Comparison of ENCODE assay signal across 7 cellular contexts in genomic region chr14:49896272-49896671, GRCh38. TPM values are rescaled to one million over a fixed set of nuclear protein-coding genes. Genes with fewer than 3 reads are reported as not detected.
DNase-seq lines count a peak whose midpoint lies in the region; ATAC-seq, FAIRE-seq and TF ChIP-seq lines count a peak whose summit lies in the region.
"Not testable (repeated sequence)": the region's sequence is repeated elsewhere in the genome, so short reads cannot be mapped to it uniquely, and the experiment has no call there.

No MANE protein-coding gene starts in this region.

- peaks cover 26% of the 10 kb centered on the region for H3K36me3 ChIP-seq in K562 (ENCODE audit: control insufficient read depth, insufficient read depth, low read length)
- H3K36me3 ChIP-seq in fibroblast of lung (ENCODE audit: control insufficient read depth, insufficient read depth, low read length): not testable (repeated sequence)
- H3K36me3 ChIP-seq in mesodermal cell (ENCODE audit: control insufficient read depth, insufficient read depth, low read length): peaks cover 29% of the 10 kb centered on the region

- not testable (repeated sequence) for ATAC-seq in activated B cell treated with CpG ODN at 0.5 μM for 24 hours (ENCODE audit: low read depth); K562

- not testable (repeated sequence) for H3K9me3 Mint-ChIP-seq in activated B cell treated with CpG ODN at 0.5 μM for 24 hours

- peak overlapping the region in 1 of 2 experiments; percentile 87; a peak in 2 of 4 replicates for H3K9ac ChIP-seq in K562 (ENCODE audit: insufficient read depth in 1 of 2, low read depth in 2 of 2, low read length in 2 of 2)
- not testable (repeated sequence) for H3K9ac ChIP-seq in fibroblast of lung (ENCODE audit: insufficient read depth, low read length)

- H4K20me1 ChIP-seq in K562 (replicated peaks; ENCODE audit: control insufficient read depth, insufficient read depth, low read length): peaks cover 12% of the 10 kb centered on the region; the same call in 1 of the 2 replicates
- H4K20me1 ChIP-seq in fibroblast of lung (ENCODE audit: control insufficient read depth, extremely low read depth, insufficient read depth, low read length): not testable (repeated sequence)

- H3K27ac ChIP-seq in K562 (ENCODE audit: extremely low read depth, low read depth, low read length); mesodermal cell (ENCODE audit: low read depth, low read length, severe bottlenecking): not testable (repeated sequence)
- peak overlapping the region; percentile 37 for H3K27ac ChIP-seq in fibroblast of lung (ENCODE audit: insufficient read depth, low read length)

- H3K4me3 Mint-ChIP-seq in activated B cell treated with CpG ODN at 0.5 μM for 24 hours: peak overlapping the region; percentile 96

- BruUV-seq in K562 (replicated peaks; lab: Mats Ljungman, UMichigan): not testable (repeated sequence)

- H3K4me2 ChIP-seq in K562 (ENCODE audit: insufficient read depth, low read length) (peak overlapping the region; percentile 76), fibroblast of lung (ENCODE audit: extremely low read depth, insufficient read depth, low read length) (peak overlapping the region; percentile 92)

- H3K4me1 Mint-ChIP-seq in activated B cell treated with CpG ODN at 0.5 μM for 24 hours: peaks cover 58% of the 10 kb centered on the region

- not testable (repeated sequence) for H3K27me3 Mint-ChIP-seq in activated B cell treated with CpG ODN at 0.5 μM for 24 hours

- TF ChIP-seq EP300 in K562 (IDR thresholded peaks at IDR 0.05; ENCODE audit: low read length): not testable (repeated sequence)

- not testable (repeated sequence) for H3K27me3 ChIP-seq in K562 (ENCODE audit: control insufficient read depth in 2 of 2, insufficient read depth in 2 of 2, low read length in 2 of 2); fibroblast of lung (ENCODE audit: control insufficient read depth, insufficient read depth, low read length)

- peak overlapping the region; percentile 81 for H3K27ac Mint-ChIP-seq in activated B cell treated with CpG ODN at 0.5 μM for 24 hours

- peaks cover 68% of the 10 kb centered on the region for H3K79me2 ChIP-seq in K562 (ENCODE audit: control insufficient read depth, insufficient read depth, low read length)
- peaks cover 57% of the 10 kb centered on the region for H3K79me2 ChIP-seq in fibroblast of lung (ENCODE audit: control insufficient read depth, insufficient read depth, low read length)

- H3K4me3 ChIP-seq in LNCaP clone FGC (ENCODE audit: low read depth, low read length) (peak overlapping the region; percentile 94; the same call in 1 of the 2 replicates), K562 (peak overlapping the region; percentile 75), fibroblast of lung (replicated peaks in 1 of 4; ENCODE audit: control extremely low read depth in 1 of 4, insufficient read depth in 1 of 4, low read depth in 3 of 4, low read length in 4 of 4) (peak overlapping the region; percentile 73 to 97 (median 94)), mesodermal cell (ENCODE audit: extremely low read depth, insufficient read depth, low read length, poor library complexity, severe bottlenecking) (peak overlapping the region; percentile 98), retinal pigment epithelial cell (ENCODE audit: low read length) (peak overlapping the region; percentile 89)

- TF ChIP-seq POLR2A in K562 (conservative IDR thresholded peaks at IDR 0.05): not testable (repeated sequence)

- in situ Hi-C loops in K562 (cut with MboI): not testable (repeated sequence)

- TF ChIP-seq RAD21 in K562 (CRISPR knock-in tag; conservative IDR thresholded peaks at IDR 0.05 in 1 of 2, IDR thresholded peaks at IDR 0.05 in 1 of 2): not testable (repeated sequence)

- H3K9me3 ChIP-seq in K562 (replicated peaks; ENCODE audit: control insufficient read depth, insufficient read depth, low read depth, low read length); fibroblast of lung (ENCODE audit: control insufficient read depth, insufficient read depth, low read depth, low read length); mesodermal cell (ENCODE audit: control insufficient read depth, low read length): not testable (repeated sequence)

- not testable (repeated sequence) for H2AFZ ChIP-seq in K562 (ENCODE audit: low read depth, low read length); fibroblast of lung (ENCODE audit: low read length)

- intact Hi-C loops in activated B cell treated with CpG ODN at 0.5 μM for 24 hours (cut with micrococcal nuclease): not testable (repeated sequence)
- intact Hi-C loops in K562 (cut with micrococcal nuclease): loop anchor here (1.0 to 5.0 kb wide), 3 partner anchors 76 to 166 kb away; no protein-coding TSS in a partner anchor

- not testable (repeated sequence) for H3K4me1 ChIP-seq in K562 (replicated peaks in 1 of 2; ENCODE audit: control insufficient read depth in 2 of 2, insufficient read depth in 2 of 2, low read length in 2 of 2); fibroblast of lung (ENCODE audit: control insufficient read depth, extremely low read depth, insufficient read depth, low read length); mesodermal cell (ENCODE audit: control insufficient read depth, insufficient read depth, low read length, poor library complexity, severe bottlenecking)

- CTCF ChIA-PET in activated B cell treated with CpG ODN at 0.5 μM for 24 hours (lab: Charles Lee): interaction anchor here (1.0 to 1.8 kb wide), 5 partner anchors 34 to 208 kb away, joined by 3 to 7 read pairs (median 4); partner anchors contain the start of gene NEMF
- CTCF ChIA-PET in K562 (lab: Yijun Ruan, JAX; ENCODE audit: low intra/inter-chr PET ratio): not testable (repeated sequence)

- H3K9me1 ChIP-seq in K562 (ENCODE audit: control insufficient read depth, insufficient read depth, low read length): not testable (repeated sequence)

- H3K36me3 Mint-ChIP-seq in activated B cell treated with CpG ODN at 0.5 μM for 24 hours (ENCODE audit: low read depth): peaks cover 52% of the 10 kb centered on the region

- TF ChIP-seq CTCF in LNCaP clone FGC (IDR thresholded peaks at IDR 0.05; ENCODE audit: control insufficient read depth, extremely low read depth, insufficient read depth); activated B cell treated with CpG ODN at 0.5 μM for 24 hours (IDR thresholded peaks at IDR 0.05); K562 (IDR thresholded peaks at IDR 0.05 in 2 of 3, conservative IDR thresholded peaks at IDR 0.05 in 1 of 3; ENCODE audit: insufficient read depth in 2 of 3, low read depth in 1 of 3, low read length in 3 of 3); fibroblast of lung (conservative IDR thresholded peaks at IDR 0.05 in 1 of 2, IDR thresholded peaks at IDR 0.05 in 1 of 2; ENCODE audit: low read depth in 1 of 2, low read length in 2 of 2); retinal pigment epithelial cell (conservative IDR thresholded peaks at IDR 0.05; ENCODE audit: low read depth, low read length): not testable (repeated sequence)

- DNase-seq in DMS 273 (lab: John Stamatoyannopoulos, UW; ENCODE audit: unreplicated experiment): peak; percentile 8
- not testable (repeated sequence) for DNase-seq in LNCaP clone FGC (ENCODE audit: low read depth); activated B cell treated with CpG ODN at 0.5 μM for 24 hours; K562 (ENCODE audit: extremely low read depth in 1 of 4, low spot score in 3 of 4); fibroblast of lung (ENCODE audit: low read depth in 2 of 2); retinal pigment epithelial cell (ENCODE audit: low read depth)

- FAIRE-seq in K562 (lab: Jason Lieb, UNC): peak; percentile 72

- POLR2A ChIA-PET in activated B cell treated with CpG ODN at 0.5 μM for 24 hours (lab: Charles Lee) (interaction anchor here (0.6 to 1.8 kb wide), 18 partner anchors 9 to 191 kb away, joined by 3 to 25 read pairs (median 8); no protein-coding TSS in a partner anchor), K562 (lab: Yijun Ruan, JAX) (interaction anchor here (0.8 to 1.8 kb wide), 2 partner anchors 9 to 11 kb away, joined by 3 to 5 read pairs; no protein-coding TSS in a partner anchor)

RNA-seq across cellular contexts. Expression of gene ARF6, which starts 3.4 kb away (rescaled TPM):
- 136 and 142 TPM in 2 replicates for total RNA-seq in activated B cell treated with CpG ODN at 0.5 μM for 24 hours
- total RNA-seq in K562 (2011; cell fraction: chromatin; rRNA removed; ENCODE audit: low replicate concordance): 12.1 and 12.2 TPM in 2 replicates
- total RNA-seq in K562 (2011; cell fraction: nucleolus; rRNA removed): 9.1 and 10.3 TPM in 2 replicates
- 11.2 and 16.2 TPM in 2 replicates for total RNA-seq in K562 (2011; cell fraction: nucleoplasm; rRNA removed)
- 24.9 and 29.9 TPM in 2 replicates for total RNA-seq in K562 (2014; rRNA removed)
- total RNA-seq in K562 (2014; rRNA removed; fragmentation: Illumina TruSeq; extraction: Trizol): 18.5 and 19.2 TPM in 2 replicates
- total RNA-seq in K562 (2015; rRNA removed; fragmentation: Illumina TruSeq; extraction: Trizol): 22.8 and 23.3 TPM in 2 replicates
- total RNA-seq in K562 (2021): 33.6 and 35.2 TPM in 2 replicates
- 14.2 and 16.3 TPM in 2 replicates for polyA plus RNA-seq in K562 (2011; rRNA removed)
- polyA plus RNA-seq in K562 (2011; cell fraction: cytosol; rRNA removed): 9.6 and 14.5 TPM in 2 replicates
- polyA plus RNA-seq in K562 (2011; cell fraction: nucleus; rRNA removed): 11.4 and 14.0 TPM in 2 replicates
- 28.6 and 33.5 TPM in 2 replicates for polyA plus RNA-seq in K562 (2012)
- 25.7 and 28.8 TPM in 2 replicates for polyA plus RNA-seq in K562 (2014; fragmentation: Illumina TruSeq; extraction: Trizol)
- polyA plus RNA-seq in K562 (2014; fragmentation: Nextera tagmentation; extraction: Ambion mirVana): 10 to 100 TPM; 15.3 to 32.5 TPM
- polyA plus RNA-seq in K562 (2014; rRNA removed): 23.6 and 27.1 TPM in 2 replicates
- polyA minus RNA-seq in K562 (2011; rRNA and poly(A)+ RNA removed): 17.7 and 17.9 TPM in 2 replicates
- 11.6 and 12.2 TPM in 2 replicates for polyA minus RNA-seq in K562 (2011; cell fraction: cytosol; rRNA and poly(A)+ RNA removed)
- polyA minus RNA-seq in K562 (2011; cell fraction: nucleus; rRNA and poly(A)+ RNA removed): 9.0 and 14.4 TPM in 2 replicates
- 48.8 and 67.4 TPM in 2 replicates for total RNA-seq in fibroblast of lung
- 54.7 and 71.5 TPM in 2 replicates for polyA plus RNA-seq in fibroblast of lung
- 61.5 and 73.6 TPM in 2 replicates for polyA plus RNA-seq in fibroblast of lung (2012)
- polyA minus RNA-seq in fibroblast of lung (ENCODE audit: low replicate concordance): 78.8 and 83.3 TPM in 2 replicates
- polyA plus RNA-seq in mesodermal cell (2013, experiment 1 of 2): 54.1 TPM
- 59.3 TPM for polyA plus RNA-seq in mesodermal cell (2013, experiment 2 of 2)

RNA-seq across cellular contexts. Expression of gene NEMF, which starts 43.7 kb away (rescaled TPM):
- total RNA-seq in activated B cell treated with CpG ODN at 0.5 μM for 24 hours (99.1 and 110 TPM in 2 replicates), K562 (2014; rRNA removed) (58.6 and 59.6 TPM in 2 replicates), K562 (2014; rRNA removed; fragmentation: Illumina TruSeq; extraction: Trizol) (82.4 and 89.9 TPM in 2 replicates), K562 (2015; rRNA removed; fragmentation: Illumina TruSeq; extraction: Trizol) (94.4 and 104 TPM in 2 replicates), K562 (2021) (60.6 and 61.0 TPM in 2 replicates), fibroblast of lung (61.4 and 68.9 TPM in 2 replicates)
- total RNA-seq in K562 (2011; cell fraction: chromatin; rRNA removed; ENCODE audit: low replicate concordance): 151 and 436 TPM in 2 replicates
- total RNA-seq in K562 (2011; cell fraction: nucleolus; rRNA removed): 66.5 and 78.6 TPM in 2 replicates
- 121 and 142 TPM in 2 replicates for total RNA-seq in K562 (2011; cell fraction: nucleoplasm; rRNA removed)
- polyA plus RNA-seq in K562 (2011; rRNA removed) (50.5 and 59.2 TPM in 2 replicates), K562 (2014; fragmentation: Illumina TruSeq; extraction: Trizol) (65.1 and 89.1 TPM in 2 replicates), K562 (2014; fragmentation: Nextera tagmentation; extraction: Ambion mirVana) (10 to 100 TPM; 38.8 to 73.2 TPM), K562 (2014; rRNA removed) (55.9 and 60.0 TPM in 2 replicates), fibroblast of lung (39.5 TPM in 2 replicates)
- 4.7 and 12.4 TPM in 2 replicates for polyA plus RNA-seq in K562 (2011; cell fraction: cytosol; rRNA removed)
- 55.0 and 74.9 TPM in 2 replicates for polyA plus RNA-seq in K562 (2011; cell fraction: nucleus; rRNA removed)
- 29.6 and 43.1 TPM in 2 replicates for polyA plus RNA-seq in K562 (2012)
- 140 and 166 TPM in 2 replicates for polyA minus RNA-seq in K562 (2011; rRNA and poly(A)+ RNA removed)
- polyA minus RNA-seq in K562 (2011; cell fraction: cytosol; rRNA and poly(A)+ RNA removed): 26.8 and 51.8 TPM in 2 replicates
- 80.1 and 150 TPM in 2 replicates for polyA minus RNA-seq in K562 (2011; cell fraction: nucleus; rRNA and poly(A)+ RNA removed)
- polyA plus RNA-seq in fibroblast of lung (2012): 32.9 and 41.0 TPM in 2 replicates
- 12.8 and 12.9 TPM in 2 replicates for polyA minus RNA-seq in fibroblast of lung (ENCODE audit: low replicate concordance)
- 55.4 TPM for polyA plus RNA-seq in mesodermal cell (2013, experiment 1 of 2)
- polyA plus RNA-seq in mesodermal cell (2013, experiment 2 of 2): 50.8 TPM
